In genomic region chr19:6423499-6424189, GRCh38 we compare ENCODE assay signal across 8 cellular contexts. TPM values are rescaled to one million over a fixed set of nuclear protein-coding genes. Genes with fewer than 3 reads are reported as not detected.
DNase-seq lines count a peak whose midpoint lies in the region; ATAC-seq and TF ChIP-seq lines count a peak whose summit lies in the region.

No MANE protein-coding gene starts in this region.

- H3K4me3 Mint-ChIP-seq in IgD-negative memory B cell = peak overlapping the region; percentile 81 to 92 (median 87)

- H3K27me3 Mint-ChIP-seq in IgD-negative memory B cell = no peaks in the 10 kb centered on the region

- H3K27ac Mint-ChIP-seq in IgD-negative memory B cell = peak overlapping the region; percentile 35 to 86 (median 78)

- no peaks in the 10 kb centered on the region for H3K9me3 ChIP-seq in osteoblast (ENCODE audit: low read depth, low read length)

- H4K20me1 ChIP-seq in osteoblast (ENCODE audit: insufficient read depth, low read length) = peaks cover 51% of the 10 kb centered on the region

- H3K79me2 ChIP-seq in osteoblast (ENCODE audit: insufficient read depth, low read length) = peaks cover 57% of the 10 kb centered on the region

- H3K27ac ChIP-seq in osteoblast (ENCODE audit: low read depth, low read length) = peak overlapping the region; percentile 75

- H3K36me3 Mint-ChIP-seq in IgD-negative memory B cell = no peaks in the 10 kb centered on the region

- H3K4me3 ChIP-seq in osteoblast (ENCODE audit: insufficient read depth, low read length) = peak overlapping the region; percentile 94

- no peaks in the 10 kb centered on the region for H3K9me3 Mint-ChIP-seq in IgD-negative memory B cell

- TF ChIP-seq CTCF in osteoblast (IDR thresholded peaks at IDR 0.05; ENCODE audit: extremely low read depth, low read depth, low read length) = no peak

- peaks cover 41% of the 10 kb centered on the region for H3K36me3 ChIP-seq in osteoblast (ENCODE audit: insufficient read depth, low read length)

- H3K4me2 ChIP-seq in osteoblast (ENCODE audit: insufficient read depth, low read length) = peak overlapping the region; percentile 94

- H3K4me1 Mint-ChIP-seq in IgD-negative memory B cell = peaks cover 4 to 28% (median 16%) of the 10 kb centered on the region in 3 donors

- peak overlapping the region; percentile 36 for H2AFZ ChIP-seq in osteoblast (ENCODE audit: low read length)

- DNase-seq in D341Med (ENCODE audit: low spot score) (peak; percentile 60), fibroblast of the conjunctiva (ENCODE audit: low read depth) (peak; percentile 20), osteoblast (ENCODE audit: insufficient read length, low spot score, missing footprints) (peak; percentile 97), NCI-H187 (lab: John Stamatoyannopoulos, UW) (no peak), NCI-H2107 treated with DMSO at 0.1 percent for 48 hours (lab: John Stamatoyannopoulos, UW; ENCODE audit: unreplicated experiment) (no peak)
- DNase-seq in activated CD8-positive, alpha-beta memory T cell treated with anti-CD3 and anti-CD28 coated beads, Interleukin-2, amount 50 U/mL, for 48 hours = peak; percentile 71

- peaks cover 5% of the 10 kb centered on the region for H3K4me1 ChIP-seq in osteoblast (ENCODE audit: insufficient read depth, low read length)

- ATAC-seq in HG02798 (IDR thresholded peaks at IDR 0.05; ENCODE audit: poor library complexity, unreplicated experiment) = no peak

- no peaks in the 10 kb centered on the region for H3K27me3 ChIP-seq in osteoblast (ENCODE audit: insufficient read depth, low read length)

RNA-seq across cellular contexts. Expression of gene KHSRP, which starts 1.0 kb away (rescaled TPM):
- 18.7 TPM for polyA plus RNA-seq in IgD-negative memory B cell
- 89.9 and 90.5 TPM in 2 replicates for total RNA-seq in osteoblast

RNA-seq across cellular contexts. Expression of gene SLC25A41, which starts 9.9 kb away (rescaled TPM):
- polyA plus RNA-seq in IgD-negative memory B cell = not detected
- total RNA-seq in osteoblast = not detected in 2 replicates

RNA-seq across cellular contexts. Expression of gene GTF2F1, which starts 30.7 kb away (rescaled TPM):
- 25.4 TPM for polyA plus RNA-seq in IgD-negative memory B cell
- 47.1 and 48.1 TPM in 2 replicates for total RNA-seq in osteoblast

RNA-seq across cellular contexts. Expression of gene SLC25A23, which starts 35.9 kb away (rescaled TPM):
- polyA plus RNA-seq in IgD-negative memory B cell = 28.2 TPM
- total RNA-seq in osteoblast = 22.8 and 23.6 TPM in 2 replicates

RNA-seq across cellular contexts. Expression of gene CRB3, which starts 40.4 kb away (rescaled TPM):
- polyA plus RNA-seq in IgD-negative memory B cell = 4.2 TPM
- not detected in 2 replicates for total RNA-seq in osteoblast

Comparison
In these comparisons a context has a peak if more than half of its experiments do, and no peak if none do; other contexts are left out.
1. DNase-seq: peak in D341Med (single experiment), activated CD8-positive, alpha-beta memory T cell treated with anti-CD3 and anti-CD28 coated beads, Interleukin-2, amount 50 U/mL, for 48 hours (single experiment), fibroblast of the conjunctiva (single experiment) and osteoblast (single experiment); none in NCI-H187 (0 of 2) and NCI-H2107 treated with DMSO at 0.1 percent for 48 hours (single experiment).